In genomic region chr3:191263365-191263764, GRCh38 we compare ENCODE assay signal across 9 cellular contexts.
DNase-seq lines count a peak whose midpoint lies in the region; ATAC-seq, FAIRE-seq and TF ChIP-seq lines count a peak whose summit lies in the region.
"Had no signal": no experiment of that assay in that cellular context is flagged by ENCODE, and none has a peak within 500 bp of the region (broad histone marks: within the 10 kb centered on the region; RNA-seq: fewer than 3 reads in every experiment).

No MANE protein-coding gene starts in this region.

- H3K9ac ChIP-seq in HepG2 (ENCODE audit: insufficient read depth, low read depth, low read length): no peak overlapping the region

- no peak for DNase-seq in right lobe of liver
- DNase-seq in HepG2 (ENCODE audit: low spot score): no peak
- DNase-seq in HTR-8/SVneo (ENCODE audit: insufficient read length, low spot score): peak; percentile 12
- no peak for DNase-seq in activated naive CD4-positive, alpha-beta T cell treated with anti-CD3 and anti-CD28 coated beads for 36 hours
- no peak for DNase-seq in glomerular visceral epithelial cell (ENCODE audit: extremely low spot score)
- no peak for DNase-seq in naive thymus-derived CD4-positive, alpha-beta T cell
- no peak for DNase-seq in activated CD4-positive, alpha-beta T cell treated with anti-CD3 and anti-CD28 coated beads for 1 hour
- DNase-seq: occipital lobe had no signal

- H3K9me3 ChIP-seq in right lobe of liver (no peaks in the 10 kb centered on the region), HepG2 (ENCODE audit: low read length) (no peaks in the 10 kb centered on the region)
- H3K9me3 ChIP-seq in naive thymus-derived CD4-positive, alpha-beta T cell (ENCODE audit: control insufficient read depth in 2 of 3, low read length in 3 of 3): no peaks in the 10 kb centered on the region

- no peak for TF ChIP-seq CTCF in right lobe of liver (IDR thresholded peaks at IDR 0.05)
- no peak for TF ChIP-seq CTCF in HepG2 (CRISPR knock-in tag; IDR thresholded peaks at IDR 0.05)

- H3K27me3 Mint-ChIP-seq in activated naive CD4-positive, alpha-beta T cell treated with anti-CD3 and anti-CD28 coated beads for 36 hours (ENCODE audit: low read depth): no peaks in the 10 kb centered on the region
- peaks cover 0 to 3% (median 0%) of the 10 kb centered on the region in 5 donors for H3K27me3 Mint-ChIP-seq in naive thymus-derived CD4-positive, alpha-beta T cell

- POLR2A ChIA-PET in HepG2 (lab: Yijun Ruan, JAX): no interaction called here
- POLR2A ChIA-PET in naive thymus-derived CD4-positive, alpha-beta T cell (lab: Charles Lee): no interaction called here

- no peaks in the 10 kb centered on the region for H4K20me1 ChIP-seq in HepG2 (ENCODE audit: insufficient read depth, low read length)

- no peaks in the 10 kb centered on the region for H3K36me3 Mint-ChIP-seq in activated naive CD4-positive, alpha-beta T cell treated with anti-CD3 and anti-CD28 coated beads for 36 hours (ENCODE audit: low read depth)
- H3K36me3 Mint-ChIP-seq in naive thymus-derived CD4-positive, alpha-beta T cell: no peaks in the 10 kb centered on the region

- no peak overlapping the region for H3K4me2 ChIP-seq in HepG2 (ENCODE audit: low read depth, low read length)

- no peaks in the 10 kb centered on the region for H3K4me1 Mint-ChIP-seq in activated naive CD4-positive, alpha-beta T cell treated with anti-CD3 and anti-CD28 coated beads for 36 hours (ENCODE audit: low read depth)
- no peaks in the 10 kb centered on the region for H3K4me1 Mint-ChIP-seq in naive thymus-derived CD4-positive, alpha-beta T cell

- in situ Hi-C loops in HepG2 (cut with HindIII; ENCODE audit: extremely low pct_ligation_motif_present, low pct_unique_long_range_greater_than_20kb): no loop called here

- no peaks in the 10 kb centered on the region for H3K9me3 Mint-ChIP-seq in activated naive CD4-positive, alpha-beta T cell treated with anti-CD3 and anti-CD28 coated beads for 36 hours
- peaks cover 0 to 4% (median 0%) of the 10 kb centered on the region in 11 donors for H3K9me3 Mint-ChIP-seq in naive thymus-derived CD4-positive, alpha-beta T cell

- H3K27ac Mint-ChIP-seq in activated naive CD4-positive, alpha-beta T cell treated with anti-CD3 and anti-CD28 coated beads for 36 hours: no peak overlapping the region
- no peak overlapping the region for H3K27ac Mint-ChIP-seq in naive thymus-derived CD4-positive, alpha-beta T cell

- TF ChIP-seq RAD21 in HepG2 (CRISPR knock-in tag; IDR thresholded peaks at IDR 0.05): no peak

- H3K4me3 ChIP-seq in right lobe of liver (no peak overlapping the region), HepG2 (replicated peaks in 1 of 3; ENCODE audit: insufficient read depth in 1 of 3, low read depth in 2 of 3, low read length in 3 of 3) (no peak overlapping the region)
- no peak overlapping the region for H3K4me3 ChIP-seq in naive thymus-derived CD4-positive, alpha-beta T cell (ENCODE audit: low read length)

- no peak overlapping the region for H2AFZ ChIP-seq in HepG2 (ENCODE audit: low read length)

- no peak for TF ChIP-seq POLR2A in right lobe of liver (IDR thresholded peaks at IDR 0.05)
- TF ChIP-seq POLR2A in HepG2 (IDR thresholded peaks at IDR 0.05; ENCODE audit: insufficient read depth in 1 of 2, low read depth in 2 of 2, low read length in 2 of 2): no peak

- FAIRE-seq in HepG2 (lab: Jason Lieb, UNC) (no peak), HTR-8/SVneo (lab: Jason Lieb, UNC) (no peak)

- CTCF ChIA-PET in HepG2 (lab: Yijun Ruan, JAX; ENCODE audit: low intra/inter-chr PET ratio, low total read pairs): no interaction called here
- CTCF ChIA-PET in activated naive CD4-positive, alpha-beta T cell treated with anti-CD3 and anti-CD28 coated beads for 36 hours (lab: Charles Lee): no interaction called here
- CTCF ChIA-PET in naive thymus-derived CD4-positive, alpha-beta T cell (lab: Charles Lee): no interaction called here

- BruUV-seq in HepG2 (replicated peaks; lab: Mats Ljungman, UMichigan): no TSS peak

- H3K4me1 ChIP-seq in right lobe of liver (peaks cover 0 to 3% (median 0%) of the 10 kb centered on the region in 4 donors), HepG2 (ENCODE audit: insufficient read depth, low read length) (no peaks in the 10 kb centered on the region)
- H3K4me1 ChIP-seq in naive thymus-derived CD4-positive, alpha-beta T cell (ENCODE audit: control insufficient read depth in 2 of 2, insufficient read depth in 2 of 2, low read length in 2 of 2): no peaks in the 10 kb centered on the region

- H3K27me3 ChIP-seq in right lobe of liver (no peaks in the 10 kb centered on the region), HepG2 (ENCODE audit: control insufficient read depth in 1 of 2, insufficient read depth in 2 of 2, low read length in 2 of 2) (no peaks in the 10 kb centered on the region; a peak in 1 of 5 replicates)
- no peaks in the 10 kb centered on the region for H3K27me3 ChIP-seq in naive thymus-derived CD4-positive, alpha-beta T cell (ENCODE audit: control insufficient read depth in 2 of 2, insufficient read depth in 2 of 2, low read length in 2 of 2)

- no peak overlapping the region for H3K4me3 Mint-ChIP-seq in activated naive CD4-positive, alpha-beta T cell treated with anti-CD3 and anti-CD28 coated beads for 36 hours
- H3K4me3 Mint-ChIP-seq in naive thymus-derived CD4-positive, alpha-beta T cell: no peak overlapping the region

- H3K36me3 ChIP-seq in right lobe of liver (no peaks in the 10 kb centered on the region), HepG2 (replicated peaks in 1 of 2; ENCODE audit: control insufficient read depth in 1 of 2, insufficient read depth in 2 of 2, low read length in 2 of 2) (no peaks in the 10 kb centered on the region)
- H3K36me3 ChIP-seq in naive thymus-derived CD4-positive, alpha-beta T cell (ENCODE audit: control insufficient read depth in 2 of 3, insufficient read depth in 3 of 3, low read length in 3 of 3): no peaks in the 10 kb centered on the region

- no peaks in the 10 kb centered on the region for H3K79me2 ChIP-seq in HepG2 (ENCODE audit: insufficient read depth, low read length)

- ATAC-seq in right lobe of liver (peak; percentile 37 to 58 (median 48)), HepG2 (no peak), HG02798 (IDR thresholded peaks at IDR 0.05; ENCODE audit: poor library complexity, unreplicated experiment) (peak; percentile 84)
- no peak for ATAC-seq in naive thymus-derived CD4-positive, alpha-beta T cell

- H3K27ac ChIP-seq in right lobe of liver (no peak overlapping the region), HepG2 (ENCODE audit: extremely low read length, insufficient read depth, low read length) (no peak overlapping the region)
- no peak overlapping the region for H3K27ac ChIP-seq in naive thymus-derived CD4-positive, alpha-beta T cell (ENCODE audit: low read depth, low read length)

- TF ChIP-seq EP300 in HepG2 (IDR thresholded peaks at IDR 0.05; ENCODE audit: low read depth in 2 of 2, low read length in 2 of 2) (no peak), HepG2 (CRISPR knock-in tag; IDR thresholded peaks at IDR 0.05; ENCODE audit: borderline replicate concordance) (no peak)

- intact Hi-C loops in right lobe of liver (cut with DNase I): no loop called here
- intact Hi-C loops in HepG2 (cut with micrococcal nuclease; ENCODE audit: unreplicated experiment): no loop called here
- intact Hi-C loops in activated naive CD4-positive, alpha-beta T cell treated with anti-CD3 and anti-CD28 coated beads for 36 hours (cut with micrococcal nuclease): no loop called here
- intact Hi-C loops in naive thymus-derived CD4-positive, alpha-beta T cell (cut with micrococcal nuclease): no loop called here

TF ChIP-seq in HepG2, 621 proteins besides CTCF, POLR2A, EP300 and RAD21:
- TF ChIP-seq CBX2 (IDR thresholded peaks at IDR 0.05; ENCODE audit: low read depth, low read length) (no peak), CBX2 (CRISPR knock-in tag; IDR thresholded peaks at IDR 0.05; ENCODE audit: low read depth) (no peak), NFATC3 (CRISPR knock-in tag; IDR thresholded peaks at IDR 0.05) (no peak), HNF1B (CRISPR knock-in tag; IDR thresholded peaks at IDR 0.05) (no peak)
TF ChIP-seq in HepG2: peak in this region for 0.

Comparison
In these comparisons a context has a peak if more than half of its experiments do, and no peak if none do; other contexts are left out.
1. ATAC-seq: peak in right lobe of liver (4 of 4) and HG02798 (single experiment); none in HepG2 (single experiment) and naive thymus-derived CD4-positive, alpha-beta T cell (single experiment).